Comparison of ENCODE assay signal across 9 cellular contexts in genomic region chr2:174971868-174972781, GRCh38. TPM values are rescaled to one million over a fixed set of nuclear protein-coding genes. Genes with fewer than 3 reads are reported as not detected.
DNase-seq lines count a peak whose midpoint lies in the region; ATAC-seq and TF ChIP-seq lines count a peak whose summit lies in the region.
"Had no signal": no experiment of that assay in that cellular context is flagged by ENCODE, and none has a peak within 500 bp of the region (broad histone marks: within the 10 kb centered on the region; RNA-seq: fewer than 3 reads in every experiment).

No MANE protein-coding gene starts in this region.

- TF ChIP-seq CTCF in RWPE2 (IDR thresholded peaks at IDR 0.05; ENCODE audit: poor library complexity, severe bottlenecking) = no peak
- TF ChIP-seq CTCF in foreskin keratinocyte (conservative IDR thresholded peaks at IDR 0.05) = no peak

- H3K4me3 ChIP-seq in RWPE2 (ENCODE audit: severe bottlenecking) = no peak overlapping the region

- H3K4me1 ChIP-seq in RWPE2 (ENCODE audit: insufficient read depth, poor library complexity, severe bottlenecking) = peaks cover 17% of the 10 kb centered on the region
- peaks cover 22% of the 10 kb centered on the region for H3K4me1 ChIP-seq in foreskin keratinocyte

- ATAC-seq in RWPE2 (ENCODE audit: low read depth) (peak; percentile 87), foreskin keratinocyte (peak; percentile 90), GM21737 (IDR thresholded peaks at IDR 0.05; ENCODE audit: unreplicated experiment) (no peak)

- no peaks in the 10 kb centered on the region for H3K27me3 ChIP-seq in RWPE2 (ENCODE audit: insufficient read depth, poor library complexity, severe bottlenecking)
- no peaks in the 10 kb centered on the region for H3K27me3 ChIP-seq in foreskin keratinocyte

- H3K9me3 ChIP-seq in RWPE2 (ENCODE audit: severe bottlenecking) = no peaks in the 10 kb centered on the region

- peak overlapping the region; percentile 87 for H3K27ac ChIP-seq in RWPE2 (ENCODE audit: poor library complexity, severe bottlenecking)
- no peak overlapping the region for H3K27ac ChIP-seq in foreskin keratinocyte

- DNase-seq in A172 (ENCODE audit: low spot score) (peak; percentile 91), H4 (ENCODE audit: low spot score) (peak; percentile 41), RWPE2 (ENCODE audit: low spot score) (no peak), foreskin keratinocyte (peak; percentile 74 to 86), islet precursor cell (no peak)
- DNase-seq in activated CD4-positive, alpha-beta T cell treated with anti-CD3 and anti-CD28 coated beads for 1 hour = no peak
- no peak for DNase-seq in activated T-cell treated with anti-CD3 and anti-CD28 coated beads, Interleukin-2, amount 50 U/mL, for 1 hour
- DNase-seq: left cardiac atrium had no signal

- H3K36me3 ChIP-seq in RWPE2 (ENCODE audit: low read depth) = no peaks in the 10 kb centered on the region; the same call in 1 of the 2 replicates

RNA-seq across cellular contexts. Expression of gene CHN1, which starts 33.1 kb away (rescaled TPM):
- 41.3 and 42.5 TPM in 2 replicates for total RNA-seq in A172 (2014; rRNA removed; shearing (Covaris generic))
- 14.5 and 18.5 TPM in 2 replicates for total RNA-seq in H4 (2014; rRNA removed; shearing (Covaris generic))
- 0.42 and 0.75 TPM in 2 replicates for total RNA-seq in foreskin keratinocyte
- polyA plus RNA-seq in foreskin keratinocyte = 0.47 and 0.48 TPM in 2 replicates

Comparison
In these comparisons a context has a peak if more than half of its experiments do, and no peak if none do; other contexts are left out.
1. DNase-seq: peak in A172 (single experiment), H4 (single experiment) and foreskin keratinocyte (2 of 2); none in RWPE2 (single experiment), activated CD4-positive, alpha-beta T cell treated with anti-CD3 and anti-CD28 coated beads for 1 hour (single experiment), activated T-cell treated with anti-CD3 and anti-CD28 coated beads, Interleukin-2, amount 50 U/mL, for 1 hour (single experiment) and islet precursor cell (single experiment).